Comparison of ENCODE assay signal across 9 cellular contexts in the genomic region with DNA sequence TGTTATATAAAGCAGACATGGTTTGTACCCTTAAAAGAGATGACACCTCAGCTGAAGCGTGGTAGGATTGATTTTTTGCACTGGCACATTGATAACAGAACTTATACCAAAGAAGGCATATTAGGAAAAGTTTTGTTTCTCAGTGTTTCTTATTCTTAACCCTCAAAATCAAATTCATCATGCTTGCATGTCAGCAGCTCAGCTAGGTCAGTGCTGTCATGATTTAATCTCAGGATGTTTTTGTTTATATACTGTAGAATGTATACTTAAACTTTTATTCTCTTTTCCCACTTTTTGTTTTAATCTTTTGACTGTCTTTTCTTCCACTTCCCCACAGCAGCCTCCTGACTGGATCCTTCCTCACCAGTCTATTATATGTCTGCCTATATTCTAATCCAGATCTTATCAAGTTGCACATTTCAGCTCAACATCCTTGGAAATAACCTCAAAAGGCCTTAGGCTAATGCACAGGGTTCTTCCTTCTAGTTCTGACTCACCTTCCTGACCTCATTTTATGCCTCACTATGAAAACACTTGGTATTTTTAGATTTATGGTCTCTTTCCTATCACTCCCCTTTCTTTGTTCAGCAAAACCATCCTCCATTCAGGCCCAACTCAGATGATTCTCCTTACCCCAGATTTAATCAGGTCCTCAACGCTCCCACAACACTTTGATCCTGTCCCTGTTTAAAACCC. TPM values are rescaled to one million over a fixed set of nuclear protein-coding genes. Genes with fewer than 3 reads are reported as not detected.
DNase-seq lines count a peak whose midpoint lies in the region; ATAC-seq, FAIRE-seq and TF ChIP-seq lines count a peak whose summit lies in the region.
"Had no signal": no experiment of that assay in that cellular context is flagged by ENCODE, and none has a peak within 500 bp of the region (broad histone marks: within the 10 kb centered on the region; RNA-seq: fewer than 3 reads in every experiment).

No MANE protein-coding gene starts in this region.

- H3K79me1 ChIP-seq in neuronal stem cell (ENCODE audit: low read depth, low read length): no peaks in the 10 kb centered on the region

- H4K91ac ChIP-seq in neuronal stem cell (ENCODE audit: low read depth, low read length, poor library complexity): no peak overlapping the region

- no peak overlapping the region for H3K4ac ChIP-seq in neuronal stem cell (ENCODE audit: low read length)

- no peak overlapping the region for H2AK5ac ChIP-seq in neuronal stem cell (ENCODE audit: low read depth, low read length)

- no peak for DNase-seq in CD14-positive monocyte (ENCODE audit: low spot score)
- DNase-seq in H54 (ENCODE audit: insufficient read length, low spot score): peak; percentile 60
- peak; percentile 71 for DNase-seq in RCC 7860 (ENCODE audit: low spot score)
- peak; percentile 81 to 90 for DNase-seq in foreskin fibroblast
- DNase-seq in NCI-H2171 (lab: John Stamatoyannopoulos, UW): no peak
- DNase-seq in neuronal stem cell (ENCODE audit: low spot score): no peak

- H3K14ac ChIP-seq in neuronal stem cell (ENCODE audit: low read length): no peak overlapping the region

- peaks cover 0 to 3% (median 0%) of the 10 kb centered on the region in 7 donors for H3K9me3 Mint-ChIP-seq in CD14-positive monocyte

- H2AFZ ChIP-seq in neuronal stem cell (ENCODE audit: low read length): no peak overlapping the region

- FAIRE-seq in H54 (lab: Jason Lieb, UNC) (peak; percentile 65), RCC 7860 (lab: Jason Lieb, UNC) (peak; percentile 54)

- H3K4me3 ChIP-seq in foreskin fibroblast (ENCODE audit: low read depth in 1 of 2, low read length in 2 of 2) (no peak overlapping the region), neuronal stem cell (ENCODE audit: low read length in 2 of 2) (no peak overlapping the region)

- H3K23ac ChIP-seq in neuronal stem cell (ENCODE audit: low read depth, low read length, poor library complexity): no peak overlapping the region

- H3K4me1 Mint-ChIP-seq in CD14-positive monocyte: peaks cover 46% of the 10 kb centered on the region

- WGBS in neuronal stem cell (ENCODE audit: extremely low coverage in 2 of 2, insufficient read length in 2 of 2, insufficient replicate concordance in 1 of 2), 2 donors: no CpG with 5 or more reads among the region's 2 CpGs

- ATAC-seq in GM19023 (IDR thresholded peaks at IDR 0.05; ENCODE audit: unreplicated experiment) (no peak), GM21515 (IDR thresholded peaks at IDR 0.05; ENCODE audit: unreplicated experiment) (no peak)

- H3K36me3 ChIP-seq in neuronal stem cell (replicated peaks in 1 of 2; ENCODE audit: control insufficient read depth in 2 of 2, insufficient read depth in 2 of 2, low read length in 2 of 2): peaks cover 36 to 82% of the 10 kb centered on the region in 2 donors

- TF ChIP-seq CTCF in CD14-positive monocyte (IDR thresholded peaks at IDR 0.05) (no peak), foreskin fibroblast (IDR thresholded peaks at IDR 0.05; ENCODE audit: low read depth, low read length) (no peak)

- H3K18ac ChIP-seq in neuronal stem cell (ENCODE audit: low read length): no peak overlapping the region

- no peaks in the 10 kb centered on the region for H3K27me3 Mint-ChIP-seq in CD14-positive monocyte (ENCODE audit: low read depth in 3 of 3)

- H2BK120ac ChIP-seq in neuronal stem cell (ENCODE audit: low read depth, low read length): no peak overlapping the region

- H3K9me3 ChIP-seq in neuronal stem cell (replicated peaks in 1 of 2; ENCODE audit: control insufficient read depth in 2 of 2, insufficient read depth in 1 of 2, low read depth in 1 of 2, low read length in 2 of 2): no peaks in the 10 kb centered on the region

- no peak overlapping the region for H4K8ac ChIP-seq in neuronal stem cell (ENCODE audit: low read depth, low read length)

- peaks cover 0 to 2% of the 10 kb centered on the region in 2 donors for H3K4me1 ChIP-seq in neuronal stem cell (ENCODE audit: control insufficient read depth in 2 of 2, insufficient read depth in 1 of 2, low read depth in 1 of 2, low read length in 2 of 2)

- no peak overlapping the region for H2BK12ac ChIP-seq in neuronal stem cell (ENCODE audit: low read length)

- intact Hi-C loops in CD14-positive monocyte (cut with micrococcal nuclease): loop anchor here in 1 of 2 donors (10.0 kb wide), 1 partner anchor 184 kb away; no protein-coding TSS in a partner anchor

- H3K9ac ChIP-seq in neuronal stem cell (ENCODE audit: low read depth, low read length, poor library complexity): no peak overlapping the region
- H3K9ac ChIP-seq: KMS-11 had no signal

- no peak overlapping the region for H2BK15ac ChIP-seq in neuronal stem cell (ENCODE audit: low read length)

- no peaks in the 10 kb centered on the region for H3K27me3 ChIP-seq in neuronal stem cell (ENCODE audit: control insufficient read depth in 3 of 3, insufficient read depth in 3 of 3, low read depth in 1 of 3, low read length in 3 of 3)

- H3K4me3 Mint-ChIP-seq in CD14-positive monocyte: peak overlapping the region in 1 of 2 donors; percentile 35

- no peak overlapping the region for H3K27ac ChIP-seq in neuronal stem cell (replicated peaks; ENCODE audit: low read length)
- H3K27ac ChIP-seq: KMS-11 had no signal

- TF ChIP-seq POLR2A in H54 (IDR thresholded peaks at IDR 0.05; ENCODE audit: low read depth, low read length): no peak

- H3K36me3 Mint-ChIP-seq in CD14-positive monocyte: peaks cover 83 to 95% of the 10 kb centered on the region in 2 donors

- no peak overlapping the region for H3K4me2 ChIP-seq in neuronal stem cell (ENCODE audit: insufficient read depth, low read length, poor library complexity, severe bottlenecking)
- H3K4me2 ChIP-seq: KMS-11 had no signal

- no peak overlapping the region for H2BK5ac ChIP-seq in neuronal stem cell (ENCODE audit: low read length)

- H3K27ac Mint-ChIP-seq in CD14-positive monocyte: peak overlapping the region; percentile 58 to 93 (median 90)

RNA-seq across cellular contexts. Expression of gene HEBP2, which starts 7.1 kb away (rescaled TPM):
- polyA plus RNA-seq in CD14-positive monocyte: 10 to 100 TPM; 96.8 to 97.5 TPM
- polyA plus RNA-seq in neuronal stem cell (2013, experiment 1 of 2): 88.8 TPM
- 86.0 TPM for polyA plus RNA-seq in neuronal stem cell (2013, experiment 2 of 2)

RNA-seq across cellular contexts. Expression of gene SMIM28, which starts 33.4 kb away (rescaled TPM):
- polyA plus RNA-seq in CD14-positive monocyte: not detected
- not detected for polyA plus RNA-seq in neuronal stem cell (2013, experiment 1 of 2)
- not detected for polyA plus RNA-seq in neuronal stem cell (2013, experiment 2 of 2)

Comparison
In these comparisons a context has a peak if more than half of its experiments do, and no peak if none do; other contexts are left out.
1. DNase-seq: peak in H54 (single experiment), RCC 7860 (single experiment) and foreskin fibroblast (2 of 2); none in CD14-positive monocyte (single experiment), NCI-H2171 (single experiment) and neuronal stem cell (single experiment).